8 cellular contexts compared by ENCODE assay signal in the genomic region with DNA sequence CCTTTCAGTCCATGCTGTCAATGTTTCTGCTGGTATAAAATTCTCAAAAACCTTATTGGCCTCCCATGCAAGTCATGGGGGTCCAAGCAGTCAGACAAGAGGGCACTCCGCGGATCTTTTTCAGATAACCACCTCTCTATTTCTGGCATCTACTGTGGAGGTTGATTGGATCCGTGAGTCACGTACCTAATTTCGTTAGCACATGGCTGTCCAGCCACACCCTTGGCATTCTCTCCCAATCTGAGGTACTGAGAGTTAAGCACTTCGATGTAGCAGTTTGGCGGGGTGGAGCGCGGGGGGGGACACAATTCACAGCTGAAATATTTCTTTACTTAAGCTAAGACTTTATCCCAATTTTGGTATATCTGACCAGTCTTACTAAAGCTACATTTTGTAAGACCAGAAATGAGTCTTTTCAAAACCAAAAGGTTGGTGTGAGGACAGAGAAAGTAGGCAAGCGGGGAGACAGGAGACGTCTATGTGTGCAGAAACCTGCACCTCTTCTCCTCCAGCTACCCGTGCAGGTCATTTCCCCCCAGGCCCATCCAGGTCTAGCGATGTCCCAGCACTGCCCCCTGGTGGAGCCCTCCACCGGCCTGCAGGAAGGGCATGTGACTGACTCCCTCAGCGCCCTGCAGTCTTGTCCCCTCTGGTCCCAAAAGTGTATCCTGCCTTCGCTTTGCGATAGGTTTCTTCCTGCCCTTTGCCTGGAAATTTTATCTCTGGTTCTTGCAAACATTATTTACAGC.
DNase-seq lines count a peak whose midpoint lies in the region; ATAC-seq, FAIRE-seq and TF ChIP-seq lines count a peak whose summit lies in the region.

No MANE protein-coding gene starts in this region.

- ATAC-seq in GM21390 (IDR thresholded peaks at IDR 0.05; ENCODE audit: unreplicated experiment), result no peak

- DNase-seq in GM18507 (ENCODE audit: extremely low spot score, insufficient read length, low read depth) (peak; percentile 2), germinal center (ENCODE audit: low spot score) (peak; percentile 16), GF-D8 (lab: John Stamatoyannopoulos, UW) (no peak), NCI-H2081 treated with DMSO at 0.1 percent for 48 hours (lab: John Stamatoyannopoulos, UW) (no peak)
- peak; percentile 13 to 18 for DNase-seq in activated CD8-positive, alpha-beta memory T cell treated with anti-CD3 and anti-CD28 coated beads for 4 hours (ENCODE audit: low read depth in 2 of 2)
- DNase-seq in stimulated activated CD4-positive, alpha-beta T cell treated with anti-CD3 and anti-CD28 coated beads, Interleukin-15, amount 100 ng/mL, for 24 hours, result peak; percentile 72

- H3K27me3 ChIP-seq in Loucy (ENCODE audit: insufficient read depth, low read length, poor library complexity, severe bottlenecking), result no peaks in the 10 kb centered on the region

- peaks cover 16% of the 10 kb centered on the region for H3K4me1 ChIP-seq in Loucy (ENCODE audit: insufficient read depth, low read length, poor library complexity, severe bottlenecking)

- H3K36me3 ChIP-seq in Loucy (ENCODE audit: insufficient read depth, low read length), result no peaks in the 10 kb centered on the region

- no peaks in the 10 kb centered on the region for H3K79me2 ChIP-seq in Loucy (ENCODE audit: insufficient read depth, low read length)

- H2AFZ ChIP-seq in Loucy (ENCODE audit: low read length), result no peak overlapping the region

- H4K20me1 ChIP-seq in Loucy (ENCODE audit: insufficient read depth, low read length, poor library complexity, severe bottlenecking), result no peaks in the 10 kb centered on the region

- FAIRE-seq in GM18507 (lab: Jason Lieb, UNC), result peak; percentile 41

- no peaks in the 10 kb centered on the region for H3F3A ChIP-seq in Loucy (ENCODE audit: low read depth)

- H3K9me2 ChIP-seq in Loucy (replicated peaks; ENCODE audit: low read depth, low read length), result no peaks in the 10 kb centered on the region

- no peak overlapping the region for H3K4me2 ChIP-seq in Loucy (ENCODE audit: low read depth, low read length, poor library complexity, severe bottlenecking)

- peak; percentile 61 for TF ChIP-seq CTCF in Loucy (conservative IDR thresholded peaks at IDR 0.05; ENCODE audit: low read length)

- no peaks in the 10 kb centered on the region for H3K9me3 ChIP-seq in Loucy (ENCODE audit: insufficient read depth, low read depth, low read length)

- H3K4me3 ChIP-seq in Loucy (ENCODE audit: low read length, poor library complexity, severe bottlenecking), result no peak overlapping the region

- H3K9ac ChIP-seq in Loucy (ENCODE audit: low read depth, low read length, poor library complexity, severe bottlenecking), result no peak overlapping the region

Comparison
In these comparisons a context has a peak if more than half of its experiments do, and no peak if none do; other contexts are left out.
1. DNase-seq: peak in GM18507 (single experiment), activated CD8-positive, alpha-beta memory T cell treated with anti-CD3 and anti-CD28 coated beads for 4 hours (2 of 2), germinal center (single experiment) and stimulated activated CD4-positive, alpha-beta T cell treated with anti-CD3 and anti-CD28 coated beads, Interleukin-15, amount 100 ng/mL, for 24 hours (single experiment); none in GF-D8 (single experiment) and NCI-H2081 treated with DMSO at 0.1 percent for 48 hours (single experiment).